In the genomic region with DNA sequence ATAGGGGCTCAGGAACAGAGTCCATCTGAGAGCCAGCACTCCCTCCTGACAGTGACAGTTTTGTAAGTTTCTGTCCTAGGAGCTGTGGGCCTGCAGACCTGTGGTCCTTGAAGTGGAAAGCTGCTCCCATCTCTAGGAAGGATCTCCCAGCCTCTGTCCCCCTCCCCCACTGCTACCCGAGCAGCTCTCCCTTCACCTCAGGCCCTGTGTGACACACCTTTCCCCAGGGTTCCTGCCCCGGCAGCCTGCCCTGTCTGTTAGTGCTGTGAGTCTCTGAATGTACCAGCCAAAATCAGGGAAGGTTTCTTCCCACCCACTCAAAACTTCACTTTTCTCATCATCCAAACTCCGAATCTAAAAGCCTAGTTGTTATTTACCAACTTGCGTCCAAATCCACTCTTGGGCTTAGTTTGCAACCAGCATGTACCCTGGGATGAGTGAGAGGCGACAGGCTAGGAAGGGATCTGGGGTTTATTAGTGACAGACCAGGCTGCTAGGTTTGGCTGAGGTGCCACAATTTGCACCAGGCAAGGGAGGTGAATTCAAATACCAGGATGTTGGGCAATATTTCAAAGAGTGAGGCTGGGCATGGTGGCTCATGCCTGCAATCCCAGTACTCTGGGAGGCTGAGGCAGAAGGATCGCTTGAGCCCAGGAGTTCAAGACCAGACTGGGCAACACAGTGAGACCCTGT, we compare ENCODE assay signal across 12 cellular contexts. TPM values are rescaled to one million over a fixed set of nuclear protein-coding genes. Genes with fewer than 3 reads are reported as not detected.
A peak's percentile ranks its signal among the peaks of the same experiment; 100 is the strongest.
DNase-seq lines count a peak whose midpoint lies in the region; ATAC-seq and TF ChIP-seq lines count a peak whose summit lies in the region.
"Had no signal": no experiment of that assay in that cellular context is flagged by ENCODE, and none has a peak within 500 bp of the region (broad histone marks: within the 10 kb centered on the region; RNA-seq: fewer than 3 reads in every experiment).

No MANE protein-coding gene starts in this region.

- no peaks in the 10 kb centered on the region for H3K27me3 ChIP-seq in Panc1 (ENCODE audit: control insufficient read depth, insufficient read depth, low read length)
- H3K27me3 ChIP-seq in gastrocnemius medialis = no peaks in the 10 kb centered on the region

- POLR2A ChIA-PET in Panc1 (lab: Charles Lee) = no interaction called here

- in situ Hi-C loops in Panc1 (cut with HindIII; ENCODE audit: low pct_unique_long_range_greater_than_20kb, low sequenced_read_pairs) = no loop called here
- in situ Hi-C loops in gastrocnemius medialis (cut with MboI; ENCODE audit: low sequenced_read_pairs in 4 of 4) = no loop called here

- H3K9me3 ChIP-seq in Panc1 (ENCODE audit: control insufficient read depth, insufficient read depth, low read depth, low read length) = no peaks in the 10 kb centered on the region
- no peaks in the 10 kb centered on the region for H3K9me3 ChIP-seq in gastrocnemius medialis

- H3K27ac Mint-ChIP-seq in activated CD8-positive, alpha-beta memory T cell treated with anti-CD3 and anti-CD28 coated beads, Interleukin-2, amount 10 ng/mL, durations not matched to agents 7 days and 5 days = peak overlapping the region; percentile 14
- no peak overlapping the region for H3K27ac Mint-ChIP-seq in glutamatergic neuron (ENCODE audit: unreplicated experiment)
- H3K27ac Mint-ChIP-seq: nephron had no signal

- H3K4me1 Mint-ChIP-seq in activated CD8-positive, alpha-beta memory T cell treated with anti-CD3 and anti-CD28 coated beads, Interleukin-2, amount 10 ng/mL, durations not matched to agents 7 days and 5 days = peaks cover 44% of the 10 kb centered on the region
- H3K4me1 Mint-ChIP-seq in glutamatergic neuron (ENCODE audit: low read depth, unreplicated experiment) = peaks cover 5% of the 10 kb centered on the region
- H3K4me1 Mint-ChIP-seq: nephron had no signal

- H3K27ac ChIP-seq in Panc1 (ENCODE audit: low read length) (peak overlapping the region; percentile 54), gastrocnemius medialis (peak overlapping the region; percentile 75 to 99 (median 96))

- peaks cover 25% of the 10 kb centered on the region for H3K4me1 ChIP-seq in Panc1 (ENCODE audit: control insufficient read depth, insufficient read depth, low read length)
- H3K4me1 ChIP-seq in gastrocnemius medialis = peaks cover 45 to 73% of the 10 kb centered on the region in 2 donors

- CTCF ChIA-PET in activated CD8-positive, alpha-beta memory T cell treated with anti-CD3 and anti-CD28 coated beads, Interleukin-2, amount 10 ng/mL, durations not matched to agents 7 days and 5 days (lab: Charles Lee) = interaction anchor here (0.9 to 5.6 kb wide), 9 partner anchors 9 to 188 kb away, joined by 3 to 25 read pairs (median 3); a partner anchor contains a TSS
- CTCF ChIA-PET in Panc1 (lab: Charles Lee) = interaction anchor here (1.1 kb wide), 1 partner anchor 9 kb away, joined by 3 read pairs; no protein-coding TSS in a partner anchor

- TF ChIP-seq CTCF in Panc1 (IDR thresholded peaks at IDR 0.05) (no peak), glutamatergic neuron (IDR thresholded peaks at IDR 0.05; ENCODE audit: partially characterized antibody, unreplicated experiment) (no peak), gastrocnemius medialis (IDR thresholded peaks at IDR 0.05 in 4 of 5, conservative IDR thresholded peaks at IDR 0.05 in 1 of 5) (no peak)

- H3K27me3 Mint-ChIP-seq in activated CD8-positive, alpha-beta memory T cell treated with anti-CD3 and anti-CD28 coated beads, Interleukin-2, amount 10 ng/mL, durations not matched to agents 7 days and 5 days = no peaks in the 10 kb centered on the region
- no peaks in the 10 kb centered on the region for H3K27me3 Mint-ChIP-seq in glutamatergic neuron (ENCODE audit: unreplicated experiment)

- no peak overlapping the region for H3K4me3 ChIP-seq in Panc1 (ENCODE audit: low read depth in 2 of 2, low read length in 2 of 2)
- no peak overlapping the region for H3K4me3 ChIP-seq in gastrocnemius medialis

- H3K4me3 Mint-ChIP-seq in activated CD8-positive, alpha-beta memory T cell treated with anti-CD3 and anti-CD28 coated beads, Interleukin-2, amount 10 ng/mL, durations not matched to agents 7 days and 5 days = no peak overlapping the region
- peak overlapping the region; percentile 25 for H3K4me3 Mint-ChIP-seq in glutamatergic neuron (ENCODE audit: unreplicated experiment)
- H3K4me3 Mint-ChIP-seq: immature natural killer cell, nephron had no signal

- TF ChIP-seq POLR2A in gastrocnemius medialis (IDR thresholded peaks at IDR 0.05) = no peak

- no peaks in the 10 kb centered on the region for H3K36me3 ChIP-seq in Panc1 (ENCODE audit: control insufficient read depth, insufficient read depth, low read length)
- H3K36me3 ChIP-seq in gastrocnemius medialis = no peaks in the 10 kb centered on the region

- no peaks in the 10 kb centered on the region for H3K9me3 Mint-ChIP-seq in activated CD8-positive, alpha-beta memory T cell treated with anti-CD3 and anti-CD28 coated beads, Interleukin-2, amount 10 ng/mL, durations not matched to agents 7 days and 5 days (ENCODE audit: low read depth)
- peaks cover 1% of the 10 kb centered on the region for H3K9me3 Mint-ChIP-seq in glutamatergic neuron (ENCODE audit: unreplicated experiment)
- H3K9me3 Mint-ChIP-seq: immature natural killer cell, nephron had no signal

- ATAC-seq in activated CD8-positive, alpha-beta memory T cell treated with anti-CD3 and anti-CD28 coated beads, Interleukin-2, amount 10 ng/mL, durations not matched to agents 7 days and 5 days = no peak
- ATAC-seq in Panc1 = no peak
- no peak for ATAC-seq in gastrocnemius medialis

- H3K36me3 Mint-ChIP-seq in activated CD8-positive, alpha-beta memory T cell treated with anti-CD3 and anti-CD28 coated beads, Interleukin-2, amount 10 ng/mL, durations not matched to agents 7 days and 5 days = no peaks in the 10 kb centered on the region
- H3K36me3 Mint-ChIP-seq in glutamatergic neuron (ENCODE audit: unreplicated experiment) = no peaks in the 10 kb centered on the region
- H3K36me3 Mint-ChIP-seq: immature natural killer cell had no signal

- no peak for DNase-seq in activated CD8-positive, alpha-beta memory T cell treated with anti-CD3 and anti-CD28 coated beads, Interleukin-2, amount 10 ng/mL, durations not matched to agents 7 days and 5 days
- no peak for DNase-seq in activated CD8-positive, alpha-beta memory T cell treated with anti-CD3 and anti-CD28 coated beads, Interleukin-2, amount 50 U/mL, for 48 hours
- DNase-seq in Panc1 (ENCODE audit: low read depth, low spot score) (no peak), glutamatergic neuron (no peak), gastrocnemius medialis (no peak), NCI-H526 (lab: John Stamatoyannopoulos, UW) (no peak), NCI-H128 (lab: John Stamatoyannopoulos, UW; ENCODE audit: unreplicated experiment) (no peak)
- no peak for DNase-seq in stimulated activated CD8-positive, alpha-beta memory T cell treated with anti-CD3 and anti-CD28 coated beads, Interleukin-4, amount 100 ng/mL, for 48 hours
- DNase-seq: DMS53, immature natural killer cell, NCI-H446 treated with DMSO at 0.1 percent for 48 hours had no signal

- intact Hi-C loops in Panc1 (cut with micrococcal nuclease; ENCODE audit: unreplicated experiment) = no loop called here
- intact Hi-C loops in gastrocnemius medialis (cut with DNase I; ENCODE audit: low total_unique reads) = no loop called here

- BruUV-seq in Panc1 (replicated peaks; lab: Mats Ljungman, UMichigan) = no TSS peak

RNA-seq across cellular contexts. Expression of a gene that starts 39.9 kb away (rescaled TPM):
- total RNA-seq in activated CD8-positive, alpha-beta memory T cell treated with anti-CD3 and anti-CD28 coated beads, Interleukin-2, amount 10 ng/mL, durations not matched to agents 7 days and 5 days = 1 to 10 TPM; 6.8 to 7.4 TPM
- total RNA-seq in Panc1 (2021; ENCODE audit: unreplicated experiment) (1.9 TPM), glutamatergic neuron (ENCODE audit: unreplicated experiment) (0.76 TPM), gastrocnemius medialis (100 to 1,000 TPM in 1 of 4 donors, 10 to 100 TPM in 3; 12.0 to 106 (median 78.5) TPM)
- polyA plus RNA-seq in Panc1 (2012; ENCODE audit: insufficient read length) = 2.2 TPM
